ENCODE assay signal across 1 cellular context in the genomic region with DNA sequence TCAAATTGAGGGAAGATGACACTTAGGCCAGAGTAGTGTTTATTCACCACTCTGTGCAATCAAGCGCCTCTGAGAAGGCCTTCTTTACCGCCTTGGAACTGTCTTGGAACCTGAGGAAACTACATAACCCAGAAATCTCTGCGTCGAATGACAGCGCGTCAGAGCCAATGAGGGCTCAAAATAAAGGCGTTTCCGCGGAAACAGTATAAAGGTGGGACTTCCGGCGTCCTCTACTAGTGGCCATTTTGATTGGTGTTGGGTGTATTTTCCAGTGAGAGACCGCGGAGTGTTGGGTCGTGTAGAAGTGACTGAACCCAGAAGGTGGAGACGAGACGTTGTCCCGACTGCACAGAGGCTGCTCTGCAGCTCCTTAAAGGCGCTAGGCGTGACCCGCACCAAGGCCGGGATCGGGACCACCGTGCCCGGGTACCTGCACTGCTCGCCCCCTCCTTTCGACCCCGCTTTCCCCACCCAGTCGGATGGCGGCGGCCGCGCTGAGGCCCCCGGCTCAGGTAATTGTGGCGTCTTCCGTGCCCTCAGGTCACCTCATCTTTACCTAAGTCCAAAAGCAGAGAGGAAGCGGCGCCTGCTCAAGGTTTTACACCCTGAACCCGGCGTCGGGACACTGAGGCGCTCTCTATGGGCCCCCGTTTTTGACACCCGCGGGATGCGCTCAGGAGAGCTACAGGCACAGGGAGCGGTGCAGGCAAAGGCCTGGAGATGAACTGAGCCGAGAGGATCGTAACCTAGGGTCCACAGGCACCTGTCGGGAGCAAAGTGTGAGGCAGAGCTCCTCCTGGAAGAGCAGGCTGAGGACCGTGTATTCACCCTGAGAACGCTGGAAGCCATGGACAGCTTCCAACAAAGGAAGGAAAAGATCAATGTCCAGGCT.
TF ChIP-seq lines count a peak whose summit lies in the region.

A gene (plus strand): TSS at position 236 of the 892 bp plus-strand sequence. CDS start 244 bp downstream, at position 480.

TF ChIP-seq in HepG2, 621 proteins besides CTCF, POLR2A, EP300 and RAD21 (continued from another document and continues in another):
- TF ChIP-seq, protein P1, sequence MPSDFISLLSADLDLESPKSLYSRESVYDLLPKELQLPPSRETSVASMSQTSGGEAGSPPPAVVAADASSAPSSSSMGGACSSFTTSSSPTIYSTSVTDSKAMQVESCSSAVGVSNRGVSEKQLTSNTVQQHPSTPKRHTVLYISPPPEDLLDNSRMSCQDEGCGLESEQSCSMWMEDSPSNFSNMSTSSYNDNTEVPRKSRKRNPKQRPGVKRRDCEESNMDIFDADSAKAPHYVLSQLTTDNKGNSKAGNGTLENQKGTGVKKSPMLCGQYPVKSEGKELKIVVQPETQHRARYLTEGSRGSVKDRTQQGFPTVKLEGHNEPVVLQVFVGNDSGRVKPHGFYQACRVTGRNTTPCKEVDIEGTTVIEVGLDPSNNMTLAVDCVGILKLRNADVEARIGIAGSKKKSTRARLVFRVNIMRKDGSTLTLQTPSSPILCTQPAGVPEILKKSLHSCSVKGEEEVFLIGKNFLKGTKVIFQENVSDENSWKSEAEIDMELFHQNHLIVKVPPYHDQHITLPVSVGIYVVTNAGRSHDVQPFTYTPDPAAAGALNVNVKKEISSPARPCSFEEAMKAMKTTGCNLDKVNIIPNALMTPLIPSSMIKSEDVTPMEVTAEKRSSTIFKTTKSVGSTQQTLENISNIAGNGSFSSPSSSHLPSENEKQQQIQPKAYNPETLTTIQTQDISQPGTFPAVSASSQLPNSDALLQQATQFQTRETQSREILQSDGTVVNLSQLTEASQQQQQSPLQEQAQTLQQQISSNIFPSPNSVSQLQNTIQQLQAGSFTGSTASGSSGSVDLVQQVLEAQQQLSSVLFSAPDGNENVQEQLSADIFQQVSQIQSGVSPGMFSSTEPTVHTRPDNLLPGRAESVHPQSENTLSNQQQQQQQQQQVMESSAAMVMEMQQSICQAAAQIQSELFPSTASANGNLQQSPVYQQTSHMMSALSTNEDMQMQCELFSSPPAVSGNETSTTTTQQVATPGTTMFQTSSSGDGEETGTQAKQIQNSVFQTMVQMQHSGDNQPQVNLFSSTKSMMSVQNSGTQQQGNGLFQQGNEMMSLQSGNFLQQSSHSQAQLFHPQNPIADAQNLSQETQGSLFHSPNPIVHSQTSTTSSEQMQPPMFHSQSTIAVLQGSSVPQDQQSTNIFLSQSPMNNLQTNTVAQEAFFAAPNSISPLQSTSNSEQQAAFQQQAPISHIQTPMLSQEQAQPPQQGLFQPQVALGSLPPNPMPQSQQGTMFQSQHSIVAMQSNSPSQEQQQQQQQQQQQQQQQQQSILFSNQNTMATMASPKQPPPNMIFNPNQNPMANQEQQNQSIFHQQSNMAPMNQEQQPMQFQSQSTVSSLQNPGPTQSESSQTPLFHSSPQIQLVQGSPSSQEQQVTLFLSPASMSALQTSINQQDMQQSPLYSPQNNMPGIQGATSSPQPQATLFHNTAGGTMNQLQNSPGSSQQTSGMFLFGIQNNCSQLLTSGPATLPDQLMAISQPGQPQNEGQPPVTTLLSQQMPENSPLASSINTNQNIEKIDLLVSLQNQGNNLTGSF (CRISPR knock-in tag; IDR thresholded peaks at IDR 0.05), result peak; percentile 69; the same call in 1 of the 2 replicates
- no peak for TF ChIP-seq LCORL (IDR thresholded peaks at IDR 0.05)
- peak; percentile 64; the same call in 1 of the 2 replicates for TF ChIP-seq LCORL (CRISPR knock-in tag; IDR thresholded peaks at IDR 0.05)
- peak; percentile 36; the same call in 1 of the 2 replicates for TF ChIP-seq MED1 (CRISPR knock-in tag; IDR thresholded peaks at IDR 0.05)
- TF ChIP-seq STAG1 (CRISPR knock-in tag; IDR thresholded peaks at IDR 0.05), result peak; percentile 3; the same call in 1 of the 2 replicates
- TF ChIP-seq HOXA5 (CRISPR knock-in tag; IDR thresholded peaks at IDR 0.05), result 0 out of 2 replicates have a peak, but pooled peaks have one; percentile 44
- TF ChIP-seq, protein P2, sequence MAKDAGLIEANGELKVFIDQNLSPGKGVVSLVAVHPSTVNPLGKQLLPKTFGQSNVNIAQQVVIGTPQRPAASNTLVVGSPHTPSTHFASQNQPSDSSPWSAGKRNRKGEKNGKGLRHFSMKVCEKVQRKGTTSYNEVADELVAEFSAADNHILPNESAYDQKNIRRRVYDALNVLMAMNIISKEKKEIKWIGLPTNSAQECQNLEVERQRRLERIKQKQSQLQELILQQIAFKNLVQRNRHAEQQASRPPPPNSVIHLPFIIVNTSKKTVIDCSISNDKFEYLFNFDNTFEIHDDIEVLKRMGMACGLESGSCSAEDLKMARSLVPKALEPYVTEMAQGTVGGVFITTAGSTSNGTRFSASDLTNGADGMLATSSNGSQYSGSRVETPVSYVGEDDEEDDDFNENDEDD (CRISPR knock-in tag; IDR thresholded peaks at IDR 0.05; ENCODE audit: borderline replicate concordance), result 0 out of 2 replicates have a peak, but pooled peaks have one; percentile 9
- TF ChIP-seq ZNF501 (CRISPR knock-in tag; IDR thresholded peaks at IDR 0.05), result peak; percentile 70
- peak; percentile 77 for TF ChIP-seq ZNF772 (CRISPR knock-in tag; IDR thresholded peaks at IDR 0.05)
- TF ChIP-seq, protein P3, sequence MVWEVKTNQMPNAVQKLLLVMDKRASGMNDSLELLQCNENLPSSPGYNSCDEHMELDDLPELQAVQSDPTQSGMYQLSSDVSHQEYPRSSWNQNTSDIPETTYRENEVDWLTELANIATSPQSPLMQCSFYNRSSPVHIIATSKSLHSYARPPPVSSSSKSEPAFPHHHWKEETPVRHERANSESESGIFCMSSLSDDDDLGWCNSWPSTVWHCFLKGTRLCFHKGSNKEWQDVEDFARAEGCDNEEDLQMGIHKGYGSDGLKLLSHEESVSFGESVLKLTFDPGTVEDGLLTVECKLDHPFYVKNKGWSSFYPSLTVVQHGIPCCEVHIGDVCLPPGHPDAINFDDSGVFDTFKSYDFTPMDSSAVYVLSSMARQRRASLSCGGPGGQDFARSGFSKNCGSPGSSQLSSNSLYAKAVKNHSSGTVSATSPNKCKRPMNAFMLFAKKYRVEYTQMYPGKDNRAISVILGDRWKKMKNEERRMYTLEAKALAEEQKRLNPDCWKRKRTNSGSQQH (CRISPR knock-in tag; IDR thresholded peaks at IDR 0.05; ENCODE audit: low read depth), result no peak; the same call in 1 of the 2 replicates
- peak; percentile 75 for TF ChIP-seq ZNF430 (CRISPR knock-in tag; IDR thresholded peaks at IDR 0.05)
- TF ChIP-seq ZNF292 (CRISPR knock-in tag; IDR thresholded peaks at IDR 0.05; ENCODE audit: borderline replicate concordance, low read depth), result peak; percentile 36; the same call in 1 of the 2 replicates
- TF ChIP-seq SUZ12 (IDR thresholded peaks at IDR 0.05; ENCODE audit: low read depth, low read length), result peak; percentile 65
- no peak for TF ChIP-seq HNRNPL (IDR thresholded peaks at IDR 0.05; ENCODE audit: low read depth, low read length)
- TF ChIP-seq, protein P4, sequence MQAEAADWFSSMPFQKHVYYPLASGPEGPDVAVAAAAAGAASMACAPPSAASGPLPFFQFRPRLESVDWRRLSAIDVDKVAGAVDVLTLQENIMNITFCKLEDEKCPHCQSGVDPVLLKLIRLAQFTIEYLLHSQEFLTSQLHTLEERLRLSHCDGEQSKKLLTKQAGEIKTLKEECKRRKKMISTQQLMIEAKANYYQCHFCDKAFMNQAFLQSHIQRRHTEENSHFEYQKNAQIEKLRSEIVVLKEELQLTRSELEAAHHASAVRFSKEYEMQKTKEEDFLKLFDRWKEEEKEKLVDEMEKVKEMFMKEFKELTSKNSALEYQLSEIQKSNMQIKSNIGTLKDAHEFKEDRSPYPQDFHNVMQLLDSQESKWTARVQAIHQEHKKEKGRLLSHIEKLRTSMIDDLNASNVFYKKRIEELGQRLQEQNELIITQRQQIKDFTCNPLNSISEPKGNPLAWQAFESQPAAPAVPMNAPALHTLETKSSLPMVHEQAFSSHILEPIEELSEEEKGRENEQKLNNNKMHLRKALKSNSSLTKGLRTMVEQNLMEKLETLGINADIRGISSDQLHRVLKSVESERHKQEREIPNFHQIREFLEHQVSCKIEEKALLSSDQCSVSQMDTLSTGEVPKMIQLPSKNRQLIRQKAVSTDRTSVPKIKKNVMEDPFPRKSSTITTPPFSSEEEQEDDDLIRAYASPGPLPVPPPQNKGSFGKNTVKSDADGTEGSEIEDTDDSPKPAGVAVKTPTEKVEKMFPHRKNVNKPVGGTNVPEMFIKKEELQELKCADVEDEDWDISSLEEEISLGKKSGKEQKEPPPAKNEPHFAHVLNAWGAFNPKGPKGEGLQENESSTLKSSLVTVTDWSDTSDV (CRISPR knock-in tag; IDR thresholded peaks at IDR 0.05), result 0 out of 2 replicates have a peak, but pooled peaks have one; percentile 22
- 0 out of 2 replicates have a peak, but pooled peaks have one; percentile 41 for TF ChIP-seq ZNF564 (CRISPR knock-in tag; IDR thresholded peaks at IDR 0.05)
- TF ChIP-seq ZNF614 (CRISPR knock-in tag; IDR thresholded peaks at IDR 0.05; ENCODE audit: borderline replicate concordance), result no peak
- TF ChIP-seq CREM (IDR thresholded peaks at IDR 0.05), result peak; percentile 91
- TF ChIP-seq CREM (CRISPR knock-in tag; IDR thresholded peaks at IDR 0.05), result no peak
- TF ChIP-seq, protein P5, sequence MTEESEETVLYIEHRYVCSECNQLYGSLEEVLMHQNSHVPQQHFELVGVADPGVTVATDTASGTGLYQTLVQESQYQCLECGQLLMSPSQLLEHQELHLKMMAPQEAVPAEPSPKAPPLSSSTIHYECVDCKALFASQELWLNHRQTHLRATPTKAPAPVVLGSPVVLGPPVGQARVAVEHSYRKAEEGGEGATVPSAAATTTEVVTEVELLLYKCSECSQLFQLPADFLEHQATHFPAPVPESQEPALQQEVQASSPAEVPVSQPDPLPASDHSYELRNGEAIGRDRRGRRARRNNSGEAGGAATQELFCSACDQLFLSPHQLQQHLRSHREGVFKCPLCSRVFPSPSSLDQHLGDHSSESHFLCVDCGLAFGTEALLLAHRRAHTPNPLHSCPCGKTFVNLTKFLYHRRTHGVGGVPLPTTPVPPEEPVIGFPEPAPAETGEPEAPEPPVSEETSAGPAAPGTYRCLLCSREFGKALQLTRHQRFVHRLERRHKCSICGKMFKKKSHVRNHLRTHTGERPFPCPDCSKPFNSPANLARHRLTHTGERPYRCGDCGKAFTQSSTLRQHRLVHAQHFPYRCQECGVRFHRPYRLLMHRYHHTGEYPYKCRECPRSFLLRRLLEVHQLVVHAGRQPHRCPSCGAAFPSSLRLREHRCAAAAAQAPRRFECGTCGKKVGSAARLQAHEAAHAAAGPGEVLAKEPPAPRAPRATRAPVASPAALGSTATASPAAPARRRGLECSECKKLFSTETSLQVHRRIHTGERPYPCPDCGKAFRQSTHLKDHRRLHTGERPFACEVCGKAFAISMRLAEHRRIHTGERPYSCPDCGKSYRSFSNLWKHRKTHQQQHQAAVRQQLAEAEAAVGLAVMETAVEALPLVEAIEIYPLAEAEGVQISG (CRISPR knock-in tag; IDR thresholded peaks at IDR 0.05), result peak; percentile 55
- TF ChIP-seq, protein P6, sequence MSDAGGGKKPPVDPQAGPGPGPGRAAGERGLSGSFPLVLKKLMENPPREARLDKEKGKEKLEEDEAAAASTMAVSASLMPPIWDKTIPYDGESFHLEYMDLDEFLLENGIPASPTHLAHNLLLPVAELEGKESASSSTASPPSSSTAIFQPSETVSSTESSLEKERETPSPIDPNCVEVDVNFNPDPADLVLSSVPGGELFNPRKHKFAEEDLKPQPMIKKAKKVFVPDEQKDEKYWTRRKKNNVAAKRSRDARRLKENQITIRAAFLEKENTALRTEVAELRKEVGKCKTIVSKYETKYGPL (CRISPR knock-in tag; IDR thresholded peaks at IDR 0.05), result 0 out of 2 replicates have a peak, but pooled peaks have one; percentile 55
- TF ChIP-seq ZSCAN31 (CRISPR knock-in tag; IDR thresholded peaks at IDR 0.05; ENCODE audit: low read depth), result peak; percentile 65; the same call in 1 of the 2 replicates
- TF ChIP-seq, protein P7, sequence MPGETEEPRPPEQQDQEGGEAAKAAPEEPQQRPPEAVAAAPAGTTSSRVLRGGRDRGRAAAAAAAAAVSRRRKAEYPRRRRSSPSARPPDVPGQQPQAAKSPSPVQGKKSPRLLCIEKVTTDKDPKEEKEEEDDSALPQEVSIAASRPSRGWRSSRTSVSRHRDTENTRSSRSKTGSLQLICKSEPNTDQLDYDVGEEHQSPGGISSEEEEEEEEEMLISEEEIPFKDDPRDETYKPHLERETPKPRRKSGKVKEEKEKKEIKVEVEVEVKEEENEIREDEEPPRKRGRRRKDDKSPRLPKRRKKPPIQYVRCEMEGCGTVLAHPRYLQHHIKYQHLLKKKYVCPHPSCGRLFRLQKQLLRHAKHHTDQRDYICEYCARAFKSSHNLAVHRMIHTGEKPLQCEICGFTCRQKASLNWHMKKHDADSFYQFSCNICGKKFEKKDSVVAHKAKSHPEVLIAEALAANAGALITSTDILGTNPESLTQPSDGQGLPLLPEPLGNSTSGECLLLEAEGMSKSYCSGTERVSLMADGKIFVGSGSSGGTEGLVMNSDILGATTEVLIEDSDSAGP (CRISPR knock-in tag; IDR thresholded peaks at IDR 0.05; ENCODE audit: borderline replicate concordance), result peak; percentile 70; the same call in 1 of the 2 replicates
- TF ChIP-seq, protein P8, sequence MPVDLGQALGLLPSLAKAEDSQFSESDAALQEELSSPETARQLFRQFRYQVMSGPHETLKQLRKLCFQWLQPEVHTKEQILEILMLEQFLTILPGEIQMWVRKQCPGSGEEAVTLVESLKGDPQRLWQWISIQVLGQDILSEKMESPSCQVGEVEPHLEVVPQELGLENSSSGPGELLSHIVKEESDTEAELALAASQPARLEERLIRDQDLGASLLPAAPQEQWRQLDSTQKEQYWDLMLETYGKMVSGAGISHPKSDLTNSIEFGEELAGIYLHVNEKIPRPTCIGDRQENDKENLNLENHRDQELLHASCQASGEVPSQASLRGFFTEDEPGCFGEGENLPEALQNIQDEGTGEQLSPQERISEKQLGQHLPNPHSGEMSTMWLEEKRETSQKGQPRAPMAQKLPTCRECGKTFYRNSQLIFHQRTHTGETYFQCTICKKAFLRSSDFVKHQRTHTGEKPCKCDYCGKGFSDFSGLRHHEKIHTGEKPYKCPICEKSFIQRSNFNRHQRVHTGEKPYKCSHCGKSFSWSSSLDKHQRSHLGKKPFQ (CRISPR knock-in tag; IDR thresholded peaks at IDR 0.05; ENCODE audit: insufficient replicate concordance), result peak; percentile 50
- TF ChIP-seq HMGA1 (CRISPR knock-in tag; conservative IDR thresholded peaks at IDR 0.05), result no peak
- TF ChIP-seq, protein P9, sequence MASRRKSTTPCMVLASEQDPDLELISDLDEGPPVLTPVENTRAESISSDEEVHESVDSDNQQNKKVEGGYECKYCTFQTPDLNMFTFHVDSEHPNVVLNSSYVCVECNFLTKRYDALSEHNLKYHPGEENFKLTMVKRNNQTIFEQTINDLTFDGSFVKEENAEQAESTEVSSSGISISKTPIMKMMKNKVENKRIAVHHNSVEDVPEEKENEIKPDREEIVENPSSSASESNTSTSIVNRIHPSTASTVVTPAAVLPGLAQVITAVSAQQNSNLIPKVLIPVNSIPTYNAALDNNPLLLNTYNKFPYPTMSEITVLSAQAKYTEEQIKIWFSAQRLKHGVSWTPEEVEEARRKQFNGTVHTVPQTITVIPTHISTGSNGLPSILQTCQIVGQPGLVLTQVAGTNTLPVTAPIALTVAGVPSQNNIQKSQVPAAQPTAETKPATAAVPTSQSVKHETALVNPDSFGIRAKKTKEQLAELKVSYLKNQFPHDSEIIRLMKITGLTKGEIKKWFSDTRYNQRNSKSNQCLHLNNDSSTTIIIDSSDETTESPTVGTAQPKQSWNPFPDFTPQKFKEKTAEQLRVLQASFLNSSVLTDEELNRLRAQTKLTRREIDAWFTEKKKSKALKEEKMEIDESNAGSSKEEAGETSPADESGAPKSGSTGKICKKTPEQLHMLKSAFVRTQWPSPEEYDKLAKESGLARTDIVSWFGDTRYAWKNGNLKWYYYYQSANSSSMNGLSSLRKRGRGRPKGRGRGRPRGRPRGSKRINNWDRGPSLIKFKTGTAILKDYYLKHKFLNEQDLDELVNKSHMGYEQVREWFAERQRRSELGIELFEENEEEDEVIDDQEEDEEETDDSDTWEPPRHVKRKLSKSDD (CRISPR knock-in tag; IDR thresholded peaks at IDR 0.05; ENCODE audit: low read depth), result no peak
- peak; percentile 82; the same call in 1 of the 2 replicates for TF ChIP-seq GLI4 (CRISPR knock-in tag; IDR thresholded peaks at IDR 0.05; ENCODE audit: borderline replicate concordance)
